In genomic region chr22:49901457-49901856, GRCh38 we compare ENCODE assay signal across 2 cellular contexts.
TF ChIP-seq lines count a peak whose summit lies in the region.

No MANE protein-coding gene starts in this region.

TF ChIP-seq in HEK293, 187 proteins besides CTCF, POLR2A, EP300 and RAD21:
- no peak for TF ChIP-seq ZBTB48 (tag by site-specific recombination; IDR thresholded peaks at IDR 0.05)
- TF ChIP-seq ZNF18 (tag by site-specific recombination; IDR thresholded peaks at IDR 0.05): peak; percentile 87

TF ChIP-seq in H1, 55 proteins besides CTCF, POLR2A, EP300 and RAD21:
- TF ChIP-seq KDM1A (IDR thresholded peaks at IDR 0.05; ENCODE audit: borderline replicate concordance, low read length) (no peak), EZH2 (IDR thresholded peaks at IDR 0.05; ENCODE audit: low read depth, low read length, severe bottlenecking) (no peak), POLR2AphosphoS5 (IDR thresholded peaks at IDR 0.05; ENCODE audit: low read depth, low read length) (peak; percentile 64; the same call in 1 of the 2 replicates), CHD2 (IDR thresholded peaks at IDR 0.05; ENCODE audit: low read length) (no peak), TBP (IDR thresholded peaks at IDR 0.05; ENCODE audit: low read depth, low read length) (no peak), USF2 (IDR thresholded peaks at IDR 0.05; ENCODE audit: low read length) (no peak)
